9 cellular contexts compared by ENCODE assay signal in the genomic region with DNA sequence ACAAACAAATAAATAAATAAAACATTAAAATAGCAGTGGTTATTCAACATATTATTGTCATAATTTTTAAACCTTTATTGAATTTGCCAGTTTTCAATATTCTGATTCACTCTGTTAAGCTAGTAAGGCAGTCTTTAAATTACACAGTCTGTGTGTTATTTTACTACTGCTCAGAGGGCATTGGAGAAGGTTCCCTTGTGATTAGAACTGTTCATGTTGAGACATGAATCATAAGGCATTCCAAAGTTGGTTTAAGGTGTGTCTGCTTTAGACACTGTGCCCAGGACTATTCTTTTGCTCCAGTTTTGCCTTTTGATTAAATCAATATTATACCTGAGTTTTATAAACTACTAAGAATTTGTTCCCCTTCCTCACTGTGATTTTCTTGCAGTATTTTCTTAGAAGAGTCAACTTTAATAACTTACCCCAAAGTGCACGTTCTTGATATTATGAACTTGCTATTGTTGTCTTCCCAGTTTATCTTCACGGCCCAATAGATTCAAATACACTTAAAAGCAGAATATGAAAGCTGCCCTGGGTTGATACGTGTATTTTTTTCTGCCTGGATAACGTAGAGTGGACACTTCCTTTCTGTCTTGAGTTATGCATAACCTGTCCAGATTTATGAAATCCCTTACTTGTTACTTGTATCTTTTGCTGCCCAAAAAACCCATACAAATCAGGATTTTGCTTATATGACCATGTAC.
DNase-seq lines count a peak whose midpoint lies in the region; ATAC-seq lines count a peak whose summit lies in the region.
"Had no signal": no experiment of that assay in that cellular context is flagged by ENCODE, and none has a peak within 500 bp of the region (broad histone marks: within the 10 kb centered on the region; RNA-seq: fewer than 3 reads in every experiment).

No MANE protein-coding gene starts in this region.

- peaks cover 37% of the 10 kb centered on the region for H3K4me1 ChIP-seq in CD4-positive, CD25-positive, alpha-beta regulatory T cell (ENCODE audit: control insufficient read depth, insufficient read depth, low read length, poor library complexity, severe bottlenecking)
- peaks cover 52% of the 10 kb centered on the region for H3K4me1 ChIP-seq in mononuclear cell (ENCODE audit: insufficient read depth, low read length)
- H3K4me1 ChIP-seq: gastroesophageal sphincter had no signal

- peaks cover 11% of the 10 kb centered on the region for H3K27me3 Mint-ChIP-seq in CD4-positive, CD25-positive, alpha-beta regulatory T cell
- no peaks in the 10 kb centered on the region for H3K27me3 Mint-ChIP-seq in activated naive CD8-positive, alpha-beta T cell treated with anti-CD3 and anti-CD28 coated beads for 36 hours

- H3K9me3 Mint-ChIP-seq in CD4-positive, CD25-positive, alpha-beta regulatory T cell: peaks cover 0 to 2% (median 0%) of the 10 kb centered on the region in 7 donors
- H3K9me3 Mint-ChIP-seq in activated naive CD8-positive, alpha-beta T cell treated with anti-CD3 and anti-CD28 coated beads for 36 hours: no peaks in the 10 kb centered on the region

- no peaks in the 10 kb centered on the region for H3K9me3 ChIP-seq in CD4-positive, CD25-positive, alpha-beta regulatory T cell (ENCODE audit: control insufficient read depth in 2 of 2, low read length in 2 of 2)
- H3K9me3 ChIP-seq in mononuclear cell (ENCODE audit: low read depth, low read length): no peaks in the 10 kb centered on the region
- H3K9me3 ChIP-seq: gastroesophageal sphincter had no signal

- peak overlapping the region; percentile 78 to 91 (median 86) for H3K4me3 Mint-ChIP-seq in CD4-positive, CD25-positive, alpha-beta regulatory T cell
- peak overlapping the region; percentile 80 for H3K4me3 Mint-ChIP-seq in activated naive CD8-positive, alpha-beta T cell treated with anti-CD3 and anti-CD28 coated beads for 36 hours

- DNase-seq in CD4-positive, CD25-positive, alpha-beta regulatory T cell: no peak
- DNase-seq in HPDE6-E6E7 (ENCODE audit: extremely low spot score): peak; percentile 47
- no peak for DNase-seq in activated naive CD8-positive, alpha-beta T cell treated with anti-CD3 and anti-CD28 coated beads for 36 hours
- DNase-seq in cerebellar cortex (ENCODE audit: low spot score): no peak
- DNase-seq in H7: no peak
- DNase-seq in NCI-H446 treated with DMSO at 0.1 percent for 48 hours (lab: John Stamatoyannopoulos, UW): no peak

- H3K36me3 ChIP-seq in CD4-positive, CD25-positive, alpha-beta regulatory T cell (ENCODE audit: control insufficient read depth, insufficient read depth, low read length): no peaks in the 10 kb centered on the region
- H3K36me3 ChIP-seq in H7 (replicated peaks; ENCODE audit: control insufficient read depth, insufficient read depth, low read length): no peaks in the 10 kb centered on the region
- H3K36me3 ChIP-seq: gastroesophageal sphincter had no signal

- ATAC-seq in CD4-positive, CD25-positive, alpha-beta regulatory T cell (ENCODE audit: low read depth in 2 of 2): no peak
- no peak for ATAC-seq in GM18858 (IDR thresholded peaks at IDR 0.05; ENCODE audit: unreplicated experiment)
- ATAC-seq: gastroesophageal sphincter had no signal

- no peaks in the 10 kb centered on the region for H3K36me3 Mint-ChIP-seq in CD4-positive, CD25-positive, alpha-beta regulatory T cell
- peaks cover 7% of the 10 kb centered on the region for H3K36me3 Mint-ChIP-seq in activated naive CD8-positive, alpha-beta T cell treated with anti-CD3 and anti-CD28 coated beads for 36 hours

- H3K27ac Mint-ChIP-seq in CD4-positive, CD25-positive, alpha-beta regulatory T cell: peak overlapping the region; percentile 80 to 90 (median 89)
- peak overlapping the region; percentile 95 for H3K27ac Mint-ChIP-seq in activated naive CD8-positive, alpha-beta T cell treated with anti-CD3 and anti-CD28 coated beads for 36 hours

- H3K27ac ChIP-seq in CD4-positive, CD25-positive, alpha-beta regulatory T cell (ENCODE audit: insufficient read depth, low read length, poor library complexity, severe bottlenecking): peak overlapping the region; percentile 83
- H3K27ac ChIP-seq: gastroesophageal sphincter had no signal

- H3K4me3 ChIP-seq in CD4-positive, CD25-positive, alpha-beta regulatory T cell (ENCODE audit: low read depth, low read length): peak overlapping the region; percentile 99
- H3K4me3 ChIP-seq in mononuclear cell (ENCODE audit: low read length) (peak overlapping the region; percentile 77), H7 (ENCODE audit: insufficient read depth, low read depth, low read length) (no peak overlapping the region)
- H3K4me3 ChIP-seq: gastroesophageal sphincter had no signal

- H3K4me1 Mint-ChIP-seq in CD4-positive, CD25-positive, alpha-beta regulatory T cell: peaks cover 26 to 63% (median 39%) of the 10 kb centered on the region in 4 donors
- peaks cover 52% of the 10 kb centered on the region for H3K4me1 Mint-ChIP-seq in activated naive CD8-positive, alpha-beta T cell treated with anti-CD3 and anti-CD28 coated beads for 36 hours

- H3K27me3 ChIP-seq in CD4-positive, CD25-positive, alpha-beta regulatory T cell (ENCODE audit: control insufficient read depth, insufficient read depth, low read length): no peaks in the 10 kb centered on the region
- H3K27me3 ChIP-seq in mononuclear cell (ENCODE audit: insufficient read depth, low read length) (no peaks in the 10 kb centered on the region), H7 (ENCODE audit: control insufficient read depth, insufficient read depth, low read length) (no peaks in the 10 kb centered on the region)
- H3K27me3 ChIP-seq: gastroesophageal sphincter had no signal
